12 cellular contexts compared by ENCODE assay signal in genomic region chr19:41994994-41995958, GRCh38. TPM values are rescaled to one million over a fixed set of nuclear protein-coding genes. Genes with fewer than 3 reads are reported as not detected.
A peak's percentile ranks its signal among the peaks of the same experiment; 100 is the strongest.
DNase-seq lines count a peak whose midpoint lies in the region; ATAC-seq and TF ChIP-seq lines count a peak whose summit lies in the region.
"Had no signal": no experiment of that assay in that cellular context is flagged by ENCODE, and none has a peak within 500 bp of the region (broad histone marks: within the 10 kb centered on the region; RNA-seq: fewer than 3 reads in every experiment).

No MANE protein-coding gene starts in this region.

- H3K27ac ChIP-seq in temporal lobe (ENCODE audit: low read depth, low read length), result peak overlapping the region; percentile 90
- H3K27ac ChIP-seq: transverse colon had no signal

- no peak for TF ChIP-seq CTCF in mesothelial cell of epicardium (IDR thresholded peaks at IDR 0.05; ENCODE audit: unreplicated experiment)

- H3K27me3 Mint-ChIP-seq in activated naive CD4-positive, alpha-beta T cell treated with anti-CD3 and anti-CD28 coated beads, Interleukin-2, amount 50 U/mL, for 24 hours, result peaks cover 40% of the 10 kb centered on the region
- peaks cover 50% of the 10 kb centered on the region for H3K27me3 Mint-ChIP-seq in activated T-helper 2 cell treated with anti-CD3 and anti-CD28 coated beads, Interferon-gamma antibody, Interleukin-2, Interleukin-4, amounts not matched to agents 10 μg/mL and 5 μg/mL and 100 μg/mL, durations not matched to agents 14 hours and 24 hours and 36 hours (ENCODE audit: low read depth)
- H3K27me3 Mint-ChIP-seq in mesothelial cell of epicardium (ENCODE audit: low read depth), result peaks cover 73% of the 10 kb centered on the region

- H3K27ac Mint-ChIP-seq in activated naive CD4-positive, alpha-beta T cell treated with anti-CD3 and anti-CD28 coated beads, Interleukin-2, amount 50 U/mL, for 24 hours, result peak overlapping the region; percentile 48
- no peak overlapping the region for H3K27ac Mint-ChIP-seq in activated T-helper 2 cell treated with anti-CD3 and anti-CD28 coated beads, Interferon-gamma antibody, Interleukin-2, Interleukin-4, amounts not matched to agents 10 μg/mL and 5 μg/mL and 100 μg/mL, durations not matched to agents 14 hours and 24 hours and 36 hours
- H3K27ac Mint-ChIP-seq in mesothelial cell of epicardium, result no peak overlapping the region

- no peaks in the 10 kb centered on the region for H3K9me3 Mint-ChIP-seq in activated naive CD4-positive, alpha-beta T cell treated with anti-CD3 and anti-CD28 coated beads, Interleukin-2, amount 50 U/mL, for 24 hours
- no peaks in the 10 kb centered on the region for H3K9me3 Mint-ChIP-seq in activated T-helper 2 cell treated with anti-CD3 and anti-CD28 coated beads, Interferon-gamma antibody, Interleukin-2, Interleukin-4, amounts not matched to agents 10 μg/mL and 5 μg/mL and 100 μg/mL, durations not matched to agents 14 hours and 24 hours and 36 hours
- no peaks in the 10 kb centered on the region for H3K9me3 Mint-ChIP-seq in mesothelial cell of epicardium

- H3K4me1 Mint-ChIP-seq in activated naive CD4-positive, alpha-beta T cell treated with anti-CD3 and anti-CD28 coated beads, Interleukin-2, amount 50 U/mL, for 24 hours, result peaks cover 43% of the 10 kb centered on the region
- H3K4me1 Mint-ChIP-seq in activated T-helper 2 cell treated with anti-CD3 and anti-CD28 coated beads, Interferon-gamma antibody, Interleukin-2, Interleukin-4, amounts not matched to agents 10 μg/mL and 5 μg/mL and 100 μg/mL, durations not matched to agents 14 hours and 24 hours and 36 hours (ENCODE audit: low read depth), result peaks cover 23% of the 10 kb centered on the region
- H3K4me1 Mint-ChIP-seq in mesothelial cell of epicardium, result peaks cover 9% of the 10 kb centered on the region

- no peak for ATAC-seq in GM21786 (IDR thresholded peaks at IDR 0.05; ENCODE audit: unreplicated experiment)
- ATAC-seq in HG03521 (IDR thresholded peaks at IDR 0.05; ENCODE audit: unreplicated experiment), result no peak
- no peak for ATAC-seq in HG02970 (IDR thresholded peaks at IDR 0.05; ENCODE audit: low FRiP score, unreplicated experiment)

- no peak for DNase-seq in activated naive CD4-positive, alpha-beta T cell (lab: John Stamatoyannopoulos, UW)
- no peak for DNase-seq in activated T-helper 2 cell treated with anti-CD3 and anti-CD28 coated beads, Interferon-gamma antibody, Interleukin-2, Interleukin-4, amounts not matched to agents 10 μg/mL and 5 μg/mL and 100 μg/mL, durations not matched to agents 14 hours and 24 hours and 36 hours (ENCODE audit: low spot score)
- DNase-seq in mesothelial cell of epicardium (ENCODE audit: low spot score in 2 of 2, unreplicated experiment in 2 of 2), result no peak
- DNase-seq: aorta, mesenchymal stem cell, SHP77 treated with DMSO at 0.1 percent for 48 hours, transverse colon had no signal

- H3K36me3 Mint-ChIP-seq in activated naive CD4-positive, alpha-beta T cell treated with anti-CD3 and anti-CD28 coated beads, Interleukin-2, amount 50 U/mL, for 24 hours, result peaks cover 7% of the 10 kb centered on the region
- H3K36me3 Mint-ChIP-seq in activated T-helper 2 cell treated with anti-CD3 and anti-CD28 coated beads, Interferon-gamma antibody, Interleukin-2, Interleukin-4, amounts not matched to agents 10 μg/mL and 5 μg/mL and 100 μg/mL, durations not matched to agents 14 hours and 24 hours and 36 hours (ENCODE audit: low read depth), result no peaks in the 10 kb centered on the region
- H3K36me3 Mint-ChIP-seq in mesothelial cell of epicardium, result peaks cover 10% of the 10 kb centered on the region

- intact Hi-C loops in activated T-helper 2 cell treated with anti-CD3 and anti-CD28 coated beads, Interferon-gamma antibody, Interleukin-2, Interleukin-4, amounts not matched to agents 10 μg/mL and 5 μg/mL and 100 μg/mL, durations not matched to agents 14 hours and 24 hours and 36 hours (cut with micrococcal nuclease), result no loop called here

- peak overlapping the region; percentile 75 for H3K4me3 Mint-ChIP-seq in activated naive CD4-positive, alpha-beta T cell treated with anti-CD3 and anti-CD28 coated beads, Interleukin-2, amount 50 U/mL, for 24 hours
- peak overlapping the region; percentile 57 for H3K4me3 Mint-ChIP-seq in activated T-helper 2 cell treated with anti-CD3 and anti-CD28 coated beads, Interferon-gamma antibody, Interleukin-2, Interleukin-4, amounts not matched to agents 10 μg/mL and 5 μg/mL and 100 μg/mL, durations not matched to agents 14 hours and 24 hours and 36 hours (ENCODE audit: low read depth)
- H3K4me3 Mint-ChIP-seq in mesothelial cell of epicardium, result peak overlapping the region; percentile 37

RNA-seq across cellular contexts. Expression of gene ATP1A3, which starts 1.2 kb away (rescaled TPM):
- total RNA-seq in activated T-helper 2 cell treated with anti-CD3 and anti-CD28 coated beads, Interferon-gamma antibody, Interleukin-2, Interleukin-4, amounts not matched to agents 10 μg/mL and 5 μg/mL and 100 μg/mL, durations not matched to agents 14 hours and 24 hours and 36 hours, result 0.97 and 1.7 TPM in 2 replicates
- 0.45 TPM in 1 of 3 replicates, not detected in the others for total RNA-seq in mesothelial cell of epicardium
- 200 TPM for total RNA-seq in temporal lobe
- total RNA-seq: aorta had no signal

RNA-seq across cellular contexts. Expression of gene RABAC1, which starts 36.2 kb away (rescaled TPM):
- 54.0 and 57.6 TPM in 2 replicates for total RNA-seq in activated T-helper 2 cell treated with anti-CD3 and anti-CD28 coated beads, Interferon-gamma antibody, Interleukin-2, Interleukin-4, amounts not matched to agents 10 μg/mL and 5 μg/mL and 100 μg/mL, durations not matched to agents 14 hours and 24 hours and 36 hours
- total RNA-seq in mesothelial cell of epicardium, result 99.7 to 104 TPM (median 102 TPM) in 3 replicates
- 63.2 TPM for total RNA-seq in temporal lobe

Comparison
In these comparisons a context has a peak if more than half of its experiments do, and no peak if none do; other contexts are left out.
1. RNA of gene ATP1A3, which starts 1.2 kb away (total RNA-seq): 200 TPM in temporal lobe (single experiment); 0.97 to 1.7 TPM in activated T-helper 2 cell treated with anti-CD3 and anti-CD28 coated beads, Interferon-gamma antibody, Interleukin-2, Interleukin-4, amounts not matched to agents 10 μg/mL and 5 μg/mL and 100 μg/mL, durations not matched to agents 14 hours and 24 hours and 36 hours and 0.45 TPM in mesothelial cell of epicardium; every median in the first group is over 10 times any median in the second.
2. Peak in every context shown above with its lines, with median percentiles within 50 percentile points of each other: H3K4me3 Mint-ChIP-seq.